In genomic region chr18:9959564-9959963, GRCh38 we compare ENCODE assay signal across 34 cellular contexts.
"Had no signal": no experiment of that assay in that cellular context is flagged by ENCODE, and none has a peak within 500 bp of the region (broad histone marks: within the 10 kb centered on the region; RNA-seq: fewer than 3 reads in every experiment).

No MANE protein-coding gene starts in this region.

- H3K36me3 ChIP-seq: colonic mucosa had no signal

- DNase-seq: activated B cell treated with CpG ODN at 0.5 μM for 24 hours; activated CD4-positive, alpha-beta T cell treated with anti-CD3 and anti-CD28 coated beads for 48 hours; activated CD4-positive, alpha-beta T cell treated with anti-CD3 and anti-CD28 coated beads, Interleukin-2, amount 50 U/mL, for 1 hour; activated CD4-positive, alpha-beta T cell treated with anti-CD3 and anti-CD28 coated beads, Interleukin-2, amount 50 U/mL, for 48 hours; activated CD8-positive, alpha-beta memory T cell treated with anti-CD3 and anti-CD28 coated beads, Interleukin-2, amount 10 ng/mL, durations not matched to agents 7 days and 5 days; activated CD8-positive, alpha-beta memory T cell treated with anti-CD3 and anti-CD28 coated beads, Interleukin-2, amount 50 U/mL, for 4 hours; activated CD8-positive, alpha-beta T cell treated with anti-CD3 and anti-CD28 coated beads for 36 hours; activated effector memory CD4-positive, alpha-beta T cell treated with Interleukin-2 at 50 U/mL for 16 hours; activated gamma-delta T cell treated with Interleukin-2 at 50 U/mL for 16 hours; activated naive CD4-positive, alpha-beta T cell treated with anti-CD3 and anti-CD28 coated beads for 36 hours; activated naive CD8-positive, alpha-beta T cell treated with anti-CD3 and anti-CD28 coated beads, Interleukin-2, amount 10 ng/mL, durations not matched to agents 7 days and 5 days; activated T-cell treated with anti-CD3 and anti-CD28 coated beads, Interleukin-2, amount 50 U/mL, for 24 hours; central memory CD4-positive, alpha-beta T cell; cerebellar nuclear complex; colonic mucosa; effector CD8-positive, alpha-beta T cell; esophagus squamous epithelium; foreskin melanocyte; head of caudate nucleus; T-cell; T1000; WERI-Rb-1 had no signal

- H3K27me3 Mint-ChIP-seq: activated B cell treated with CpG ODN at 0.5 μM for 24 hours; activated CD8-positive, alpha-beta T cell treated with anti-CD3 and anti-CD28 coated beads for 36 hours; activated T-cell treated with anti-CD3 and anti-CD28 coated beads, Interleukin-2, amount 50 U/mL, for 24 hours; activated T-helper 17 cell treated with anti-CD3 and anti-CD28 coated beads, Interleukin-2, amount 50 U/mL, for 72 hours; brain; T-cell had no signal

- H3K36me3 Mint-ChIP-seq: activated naive CD4-positive, alpha-beta T cell treated with anti-CD3 and anti-CD28 coated beads, Interleukin-2, amount 50 U/mL, for 72 hours; brain had no signal

- H3K27me3 ChIP-seq: ascending aorta, breast epithelium, cardiac muscle cell, colonic mucosa, esophagus squamous epithelium had no signal

- H3K4me3 Mint-ChIP-seq: activated B cell treated with CpG ODN at 0.5 μM for 24 hours; activated CD8-positive, alpha-beta memory T cell treated with anti-CD3 and anti-CD28 coated beads, Interleukin-2, amount 10 ng/mL, durations not matched to agents 7 days and 5 days; activated CD8-positive, alpha-beta T cell treated with anti-CD3 and anti-CD28 coated beads for 36 hours; activated naive CD4-positive, alpha-beta T cell treated with anti-CD3 and anti-CD28 coated beads for 36 hours; activated naive CD8-positive, alpha-beta T cell treated with anti-CD3 and anti-CD28 coated beads, Interleukin-2, amount 10 ng/mL, durations not matched to agents 7 days and 5 days; activated T-cell treated with anti-CD3 and anti-CD28 coated beads, Interleukin-2, amount 50 U/mL, for 24 hours; activated T-helper 17 cell treated with anti-CD3 and anti-CD28 coated beads, Interleukin-2, amount 50 U/mL, for 72 hours; brain; T-cell; T-helper 1 cell treated with Interleukin-12 subunit alpha and Interleukin-12 subunit beta and Interleukin-4 antibody, amounts not matched to agents 30 μg/mL and 1 μg/mL, for 36 hours; T-helper 2 cell treated with Interferon-gamma antibody and Interleukin-4, amounts not matched to agents 5 μg/mL and 100 μg/mL, for 36 hours had no signal

- H3K4me1 ChIP-seq: ascending aorta, breast epithelium, colonic mucosa had no signal

- H3K4me3 ChIP-seq: ascending aorta, breast epithelium, cardiac muscle cell, colonic mucosa, esophagus squamous epithelium had no signal

- FAIRE-seq: endometrium, endothelial cell of umbilical vein had no signal

- H3K27ac Mint-ChIP-seq: activated B cell treated with CpG ODN at 0.5 μM for 24 hours; activated CD8-positive, alpha-beta memory T cell treated with anti-CD3 and anti-CD28 coated beads, Interleukin-2, amount 10 ng/mL, durations not matched to agents 7 days and 5 days; activated CD8-positive, alpha-beta T cell treated with anti-CD3 and anti-CD28 coated beads for 36 hours; activated naive CD4-positive, alpha-beta T cell treated with anti-CD3 and anti-CD28 coated beads for 36 hours; activated naive CD8-positive, alpha-beta T cell treated with anti-CD3 and anti-CD28 coated beads, Interleukin-2, amount 10 ng/mL, durations not matched to agents 7 days and 5 days; activated T-cell treated with anti-CD3 and anti-CD28 coated beads, Interleukin-2, amount 50 U/mL, for 24 hours; activated T-helper 17 cell treated with anti-CD3 and anti-CD28 coated beads, Interleukin-2, amount 50 U/mL, for 72 hours; brain; T-helper 1 cell treated with Interleukin-12 subunit alpha and Interleukin-12 subunit beta and Interleukin-4 antibody, amounts not matched to agents 30 μg/mL and 1 μg/mL, for 36 hours; T-helper 2 cell treated with Interferon-gamma antibody and Interleukin-4, amounts not matched to agents 5 μg/mL and 100 μg/mL, for 36 hours had no signal

- H3K4me1 Mint-ChIP-seq: activated CD8-positive, alpha-beta memory T cell treated with anti-CD3 and anti-CD28 coated beads, Interleukin-2, amount 10 ng/mL, durations not matched to agents 7 days and 5 days; activated naive CD8-positive, alpha-beta T cell treated with anti-CD3 and anti-CD28 coated beads, Interleukin-2, amount 10 ng/mL, durations not matched to agents 7 days and 5 days had no signal

- ATAC-seq: activated CD4-positive, CD25-positive, alpha-beta regulatory T cell treated with anti-CD3 and anti-CD28 coated beads, Interleukin-2, amount 50 U/mL, for 24 hours; activated CD8-positive, alpha-beta memory T cell treated with anti-CD3 and anti-CD28 coated beads, Interleukin-2, amount 10 ng/mL, durations not matched to agents 7 days and 5 days; activated CD8-positive, alpha-beta T cell treated with anti-CD3 and anti-CD28 coated beads for 36 hours; activated naive CD4-positive, alpha-beta T cell treated with anti-CD3 and anti-CD28 coated beads, Interleukin-2, amount 50 U/mL, for 72 hours; activated T-helper 17 cell treated with anti-CD3 and anti-CD28 coated beads, Interleukin-2, amount 50 U/mL, for 72 hours had no signal

- H3K9me3 Mint-ChIP-seq: activated B cell treated with CpG ODN at 0.5 μM for 24 hours; activated CD8-positive, alpha-beta T cell treated with anti-CD3 and anti-CD28 coated beads for 36 hours; activated naive CD4-positive, alpha-beta T cell treated with anti-CD3 and anti-CD28 coated beads for 36 hours; activated naive CD4-positive, alpha-beta T cell treated with anti-CD3 and anti-CD28 coated beads, Interleukin-2, amount 50 U/mL, for 72 hours; activated naive CD8-positive, alpha-beta T cell treated with anti-CD3 and anti-CD28 coated beads, Interleukin-2, amount 10 ng/mL, durations not matched to agents 7 days and 5 days; activated T-cell treated with anti-CD3 and anti-CD28 coated beads, Interleukin-2, amount 50 U/mL, for 24 hours; activated T-helper 17 cell treated with anti-CD3 and anti-CD28 coated beads, Interleukin-2, amount 50 U/mL, for 72 hours; brain; T-cell; T-helper 1 cell treated with Interleukin-12 subunit alpha and Interleukin-12 subunit beta and Interleukin-4 antibody, amounts not matched to agents 30 μg/mL and 1 μg/mL, for 36 hours; T-helper 2 cell treated with Interferon-gamma antibody and Interleukin-4, amounts not matched to agents 5 μg/mL and 100 μg/mL, for 36 hours had no signal

- H3K9me3 ChIP-seq: ascending aorta, breast epithelium, colonic mucosa, esophagus squamous epithelium had no signal

- H3K27ac ChIP-seq: ascending aorta, breast epithelium, cardiac muscle cell, colonic mucosa, epithelial cell of prostate, esophagus squamous epithelium, WERI-Rb-1 had no signal
